Comparison of ENCODE assay signal across 1 cellular context in the genomic region with DNA sequence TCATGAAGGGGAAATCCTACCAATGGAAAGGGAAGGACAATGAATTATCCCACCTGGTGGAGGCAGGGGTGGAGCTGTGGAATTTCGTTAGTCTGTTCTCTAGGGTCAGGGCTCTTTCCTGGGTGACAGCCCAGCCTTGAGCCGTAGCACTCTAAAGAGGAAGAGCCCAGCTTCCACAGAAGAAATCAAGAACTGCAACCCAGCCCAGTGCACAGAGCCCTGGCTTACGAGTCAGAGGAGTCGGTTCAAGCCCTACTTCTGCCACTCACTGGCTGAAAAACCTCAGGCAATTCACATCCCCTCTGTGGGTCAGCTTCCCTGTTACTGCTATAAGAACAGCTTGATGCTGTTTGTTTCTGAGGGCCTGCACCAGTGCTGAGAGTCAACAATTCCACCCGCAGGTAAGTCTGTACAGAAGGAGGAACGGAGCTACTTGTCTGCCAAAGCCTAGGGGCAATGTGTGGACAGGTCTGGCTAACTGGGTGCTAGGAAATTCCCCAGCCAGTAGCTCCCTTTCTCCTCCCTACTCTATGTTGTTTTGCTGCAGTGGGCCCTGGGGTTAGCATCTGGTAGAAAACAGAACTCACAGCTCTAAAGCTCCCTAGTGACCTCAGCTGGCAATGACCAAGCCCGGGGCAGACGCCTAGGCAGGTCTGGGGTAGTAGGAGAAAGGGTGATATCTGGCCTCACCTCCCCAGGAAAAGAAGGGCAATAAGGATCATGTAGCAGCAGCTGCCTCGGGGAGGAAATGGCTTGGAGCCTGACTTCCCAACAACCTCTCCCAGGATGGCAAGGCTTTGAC.
TF ChIP-seq lines count a peak whose summit lies in the region.

No MANE protein-coding gene starts in this region.

TF ChIP-seq in H1, 55 proteins besides CTCF, POLR2A, EP300 and RAD21:
- TF ChIP-seq JUND (IDR thresholded peaks at IDR 0.05; ENCODE audit: low read length), result no peak
- TF ChIP-seq GABPA (IDR thresholded peaks at IDR 0.05; ENCODE audit: borderline replicate concordance, insufficient read depth, low read length), result no peak
